ENCODE assay signal across 9 cellular contexts in the genomic region with DNA sequence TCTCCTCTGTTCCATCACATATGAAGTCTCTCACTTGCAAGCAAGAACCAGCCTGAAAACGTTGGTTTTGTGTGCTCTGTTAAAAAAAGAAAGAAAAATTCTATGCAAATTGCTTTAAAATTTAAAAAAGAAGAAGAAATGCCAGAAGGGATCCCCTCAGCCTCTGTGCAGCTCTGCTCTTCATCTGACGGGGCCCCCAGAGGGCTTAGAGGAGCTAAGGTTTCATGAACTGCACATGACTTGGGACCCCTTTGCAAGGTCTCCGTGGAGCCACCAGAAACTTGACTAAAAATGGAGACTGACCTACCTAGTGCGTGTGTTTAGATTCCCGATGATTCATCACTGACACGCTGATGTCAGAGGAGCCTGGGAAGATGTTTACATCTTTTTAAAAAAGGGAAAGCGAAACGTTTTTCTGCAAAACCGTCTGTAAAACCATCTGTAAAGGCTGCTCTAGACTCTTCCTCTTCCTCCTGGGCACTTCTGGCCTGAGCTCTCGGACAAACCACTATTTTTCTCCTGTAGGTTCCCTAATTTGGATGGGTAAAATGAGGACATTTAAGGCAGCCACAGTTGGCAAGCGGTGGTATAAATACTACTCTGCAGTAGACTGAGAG.
DNase-seq lines count a peak whose midpoint lies in the region; ATAC-seq and TF ChIP-seq lines count a peak whose summit lies in the region.
"Had no signal": no experiment of that assay in that cellular context is flagged by ENCODE, and none has a peak within 500 bp of the region (broad histone marks: within the 10 kb centered on the region; RNA-seq: fewer than 3 reads in every experiment).

No MANE protein-coding gene starts in this region.

- peak; percentile 60 for DNase-seq in MCF 10A (ENCODE audit: unreplicated experiment)
- DNase-seq in breast epithelium (ENCODE audit: low spot score in 2 of 2): no peak
- DNase-seq in PC-9: no peak
- no peak for DNase-seq in effector memory CD8-positive, alpha-beta T cell
- DNase-seq in thoracic aorta (ENCODE audit: low spot score): no peak
- DNase-seq in left colon: no peak
- no peak for DNase-seq in NCI-H510A treated with DMSO at 0.1 percent for 48 hours (lab: John Stamatoyannopoulos, UW)
- no peak for DNase-seq in stimulated activated CD4-positive, alpha-beta T cell treated with anti-CD3 and anti-CD28 coated beads, Interleukin-2, amount 100 ng/mL, for 24 hours
- DNase-seq: COR-L47 had no signal

- peak overlapping the region; percentile 57 for H3K4me2 ChIP-seq in PC-9

- H3K9me3 Mint-ChIP-seq in MCF 10A (ENCODE audit: unreplicated experiment): no peaks in the 10 kb centered on the region
- H3K9me3 Mint-ChIP-seq in effector memory CD8-positive, alpha-beta T cell: no peaks in the 10 kb centered on the region

- CTCF ChIA-PET in MCF 10A (lab: Yijun Ruan, JAX) (interaction anchor here (0.6 to 4.6 kb wide), 5 partner anchors 14 to 63 kb away, joined by 3 to 32 read pairs (median 3); no protein-coding TSS in a partner anchor), PC-9 (lab: Charles Lee) (interaction anchor here (0.7 kb wide), 1 partner anchor 195 kb away, joined by 3 read pairs; no protein-coding TSS in a partner anchor)

- peaks cover 6% of the 10 kb centered on the region for H3K4me1 Mint-ChIP-seq in MCF 10A (ENCODE audit: insufficient read depth, unreplicated experiment)
- H3K4me1 Mint-ChIP-seq in effector memory CD8-positive, alpha-beta T cell (ENCODE audit: low read depth in 2 of 2): peaks cover 0 to 2% of the 10 kb centered on the region in 2 donors

- H3K4me3 ChIP-seq in breast epithelium: no peak overlapping the region
- H3K4me3 ChIP-seq in PC-9: no peak overlapping the region
- peak overlapping the region; percentile 19 for H3K4me3 ChIP-seq in thoracic aorta

- no peaks in the 10 kb centered on the region for H4K20me1 ChIP-seq in PC-9 (ENCODE audit: insufficient read depth)

- TF ChIP-seq POLR2A in breast epithelium (IDR thresholded peaks at IDR 0.05): no peak

- H3K27me3 Mint-ChIP-seq in MCF 10A (ENCODE audit: insufficient read depth, unreplicated experiment): no peaks in the 10 kb centered on the region
- H3K27me3 Mint-ChIP-seq in effector memory CD8-positive, alpha-beta T cell: peaks cover 68 to 90% of the 10 kb centered on the region in 2 donors

- intact Hi-C loops in MCF 10A (cut with micrococcal nuclease): no loop called here
- intact Hi-C loops in breast epithelium (cut with DNase I; ENCODE audit: low total_unique reads): loop anchor here (5.0 kb wide), 1 partner anchor 644 kb away; no protein-coding TSS in a partner anchor
- intact Hi-C loops in PC-9 (cut with micrococcal nuclease; ENCODE audit: unreplicated experiment): no loop called here
- intact Hi-C loops in left colon (cut with DNase I, micrococcal nuclease): no loop called here

- TF ChIP-seq CTCF in MCF 10A (IDR thresholded peaks at IDR 0.05; ENCODE audit: unreplicated experiment) (no peak), breast epithelium (IDR thresholded peaks at IDR 0.05) (no peak), PC-9 (conservative IDR thresholded peaks at IDR 0.05) (no peak), thoracic aorta (IDR thresholded peaks at IDR 0.05) (no peak)

- H3K79me2 ChIP-seq in PC-9 (ENCODE audit: low read depth): no peaks in the 10 kb centered on the region

- peaks cover 19% of the 10 kb centered on the region; the same call in 1 of the 2 replicates for H3F3A ChIP-seq in PC-9 (ENCODE audit: insufficient read depth, low read depth)

- H3K27me3 ChIP-seq in breast epithelium (peaks cover 2 to 86% of the 10 kb centered on the region in 2 donors), PC-9 (ENCODE audit: insufficient read depth, low read depth) (no peaks in the 10 kb centered on the region), thoracic aorta (replicated peaks; ENCODE audit: insufficient read depth) (peaks cover 23% of the 10 kb centered on the region)

- no peak overlapping the region; the same call in none of the 2 replicates for H2AFZ ChIP-seq in PC-9

- no peak for ATAC-seq in effector memory CD8-positive, alpha-beta T cell (replicated peaks)
- no peak for ATAC-seq in thoracic aorta (ENCODE audit: insufficient number of reproducible peaks, low FRiP score, low read depth)
- ATAC-seq in left colon: no peak

- H3K4me3 Mint-ChIP-seq in MCF 10A (ENCODE audit: unreplicated experiment): peak overlapping the region; percentile 44
- H3K4me3 Mint-ChIP-seq in effector memory CD8-positive, alpha-beta T cell: peak overlapping the region; percentile 58 to 66

- no peaks in the 10 kb centered on the region for H3K9me2 ChIP-seq in PC-9 (ENCODE audit: insufficient read depth)

- no peaks in the 10 kb centered on the region for H3K36me3 Mint-ChIP-seq in MCF 10A (ENCODE audit: insufficient read depth, unreplicated experiment)
- H3K36me3 Mint-ChIP-seq in effector memory CD8-positive, alpha-beta T cell (ENCODE audit: insufficient read depth): peaks cover 4% of the 10 kb centered on the region

- H3K9me3 ChIP-seq in breast epithelium (no peaks in the 10 kb centered on the region), PC-9 (ENCODE audit: insufficient read depth, low read depth) (no peaks in the 10 kb centered on the region), thoracic aorta (no peaks in the 10 kb centered on the region)

- H3K4me1 ChIP-seq in breast epithelium (peaks cover 9 to 12% of the 10 kb centered on the region in 2 donors), PC-9 (replicated peaks; ENCODE audit: insufficient read depth) (0 out of 2 replicates have a peak, but pooled peaks cover 8% of the 10 kb centered on the region), thoracic aorta (ENCODE audit: control insufficient read depth in 1 of 2, low read depth in 2 of 2) (peaks cover 21 to 23% of the 10 kb centered on the region in 2 donors)

- H3K27ac ChIP-seq in breast epithelium (no peak overlapping the region), PC-9 (no peak overlapping the region), thoracic aorta (no peak overlapping the region)

- peak overlapping the region; percentile 35 for H3K27ac Mint-ChIP-seq in MCF 10A (ENCODE audit: low read depth, unreplicated experiment)
- no peak overlapping the region for H3K27ac Mint-ChIP-seq in effector memory CD8-positive, alpha-beta T cell

- POLR2A ChIA-PET in MCF 10A (lab: Yijun Ruan, JAX): interaction anchor here (0.7 to 1.7 kb wide), 4 partner anchors 16 to 43 kb away, joined by 3 to 5 read pairs (median 4); no protein-coding TSS in a partner anchor
- POLR2A ChIA-PET in PC-9 (lab: Charles Lee; ENCODE audit: unreplicated experiment): interaction anchor here (0.6 kb wide), 1 partner anchor 21 kb away, joined by 6 read pairs; no protein-coding TSS in a partner anchor

- BruUV-seq in MCF 10A (replicated peaks; lab: Mats Ljungman, UMichigan): no TSS peak
- no TSS peak for BruUV-seq in PC-9 (replicated peaks; lab: Mats Ljungman, UMichigan)

- H3K36me3 ChIP-seq in breast epithelium: no peaks in the 10 kb centered on the region
- H3K36me3 ChIP-seq in PC-9 (ENCODE audit: low read depth): no peaks in the 10 kb centered on the region
- no peaks in the 10 kb centered on the region for H3K36me3 ChIP-seq in thoracic aorta
